ENCODE assay signal across 10 cellular contexts in genomic region chr19:16917401-16917800, GRCh38. TPM values are rescaled to one million over a fixed set of nuclear protein-coding genes. Genes with fewer than 3 reads are reported as not detected.
"Had no signal": no experiment of that assay in that cellular context is flagged by ENCODE, and none has a peak within 500 bp of the region (broad histone marks: within the 10 kb centered on the region; RNA-seq: fewer than 3 reads in every experiment).

No MANE protein-coding gene starts in this region.

- FAIRE-seq: HepG2 had no signal

- H3K4me3 ChIP-seq: GM23248, HAP-1 had no signal

- DNase-seq: GM23248, GOT3, H7, HFFc6 had no signal

- H3K9ac ChIP-seq: GM23248 had no signal

- H3K4me3 Mint-ChIP-seq: HFFc6 had no signal

- H3K27ac ChIP-seq: GM23248, HL-60 had no signal

- H3K36me3 Mint-ChIP-seq: IgD-negative memory B cell had no signal

- H3K4me1 ChIP-seq: HAP-1 had no signal

- H3K27ac Mint-ChIP-seq: HFFc6, IgD-negative memory B cell had no signal

- H3K36me3 ChIP-seq: HAP-1 had no signal

- H3K4me1 Mint-ChIP-seq: IgD-negative memory B cell had no signal

- ATAC-seq: HCT116, HepG2 had no signal

RNA-seq across cellular contexts. Expression of gene F2RL3, which starts 28.6 kb away (rescaled TPM):
- total RNA-seq: GM23248, H7, HepG2, HFFc6, HT1080 had no signal
- polyA plus RNA-seq: GM23248, HepG2 had no signal
